ENCODE assay signal across 25 cellular contexts in the genomic region with DNA sequence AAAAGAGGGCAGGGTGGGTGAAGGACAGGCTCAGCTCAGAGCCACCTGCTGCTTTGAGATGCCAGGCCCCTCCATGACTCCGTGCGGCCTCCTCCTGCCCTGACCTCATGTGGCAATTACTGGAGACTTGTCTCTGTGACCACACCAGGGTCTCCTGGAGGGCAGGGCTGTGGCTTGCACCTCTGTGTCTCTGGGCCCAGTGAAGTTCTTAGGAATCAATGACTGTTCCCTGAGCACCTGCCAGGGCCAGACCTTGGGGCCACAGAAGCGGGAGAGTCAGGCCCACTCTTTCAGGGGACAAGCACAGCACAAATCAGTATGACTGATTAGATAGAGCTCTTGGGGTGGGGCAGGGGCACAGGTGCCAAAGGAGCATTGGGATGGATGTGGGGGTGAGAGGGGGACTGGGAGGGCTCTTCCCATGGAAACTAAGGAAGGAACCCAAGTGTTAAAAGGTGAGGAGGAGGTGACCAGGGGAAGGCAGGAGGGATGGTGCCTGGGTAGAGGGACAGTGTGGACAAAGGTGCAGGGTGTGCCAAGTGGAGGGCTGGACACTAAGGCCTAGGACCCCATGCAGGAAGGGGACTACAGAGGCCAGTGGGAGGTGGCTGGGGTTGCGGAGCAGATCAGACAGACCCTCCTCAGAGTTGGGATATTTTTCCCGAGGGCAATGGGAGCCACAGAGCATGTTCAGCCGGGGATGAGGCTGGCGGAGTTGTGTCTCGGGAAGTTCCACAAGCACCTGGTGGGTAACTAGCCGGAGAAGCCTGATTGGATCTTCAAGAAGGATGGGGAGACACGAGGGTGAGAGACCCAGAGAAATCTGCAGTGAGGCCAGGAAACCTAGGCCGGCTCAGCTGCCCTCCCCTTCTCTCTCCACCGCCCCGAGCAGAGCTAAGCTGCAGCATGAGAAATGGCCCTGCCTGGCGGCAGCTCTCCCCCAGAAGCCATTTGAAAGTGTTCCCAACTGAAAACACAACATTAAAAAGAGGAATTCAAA.
A peak's percentile ranks its signal among the peaks of the same experiment; 100 is the strongest.
DNase-seq lines count a peak whose midpoint lies in the region; ATAC-seq and TF ChIP-seq lines count a peak whose summit lies in the region.
"Had no signal": no experiment of that assay in that cellular context is flagged by ENCODE, and none has a peak within 500 bp of the region (broad histone marks: within the 10 kb centered on the region; RNA-seq: fewer than 3 reads in every experiment).

No MANE protein-coding gene starts in this region.

- intact Hi-C loops in heart left ventricle (cut with DNase I) = no loop called here
- intact Hi-C loops in spleen (cut with DNase I; ENCODE audit: low total_unique reads) = no loop called here

- TF ChIP-seq POLR2A in heart left ventricle (IDR thresholded peaks at IDR 0.05) (no peak), spleen (IDR thresholded peaks at IDR 0.05) (no peak)

- CTCF ChIA-PET in activated CD4-positive, alpha-beta T cell treated with anti-CD3 and anti-CD28 coated beads, Interleukin-2, amount 10 ng/mL, durations not matched to agents 7 days and 5 days (lab: Charles Lee) = no interaction called here

- no peaks in the 10 kb centered on the region for H3K4me1 ChIP-seq in heart left ventricle
- H3K4me1 ChIP-seq in right atrium auricular region = no peaks in the 10 kb centered on the region
- H3K4me1 ChIP-seq in spleen = no peaks in the 10 kb centered on the region
- H3K4me1 ChIP-seq: esophagus squamous epithelium, gastrocnemius medialis, HAP-1 had no signal

- H3K27me3 ChIP-seq in heart left ventricle = peaks cover 0 to 3% (median 0%) of the 10 kb centered on the region in 9 donors
- no peaks in the 10 kb centered on the region for H3K27me3 ChIP-seq in right atrium auricular region
- peaks cover 0 to 68% (median 0%) of the 10 kb centered on the region in 7 donors for H3K27me3 ChIP-seq in spleen (replicated peaks in 1 of 7)
- H3K27me3 ChIP-seq: cardiac muscle cell had no signal

- ATAC-seq in heart left ventricle (no peak), HG03159 (IDR thresholded peaks at IDR 0.05; ENCODE audit: unreplicated experiment) (no peak)
- ATAC-seq: activated CD8-positive, alpha-beta memory T cell treated with anti-CD3 and anti-CD28 coated beads, Interleukin-2, amount 10 ng/mL, durations not matched to agents 7 days and 5 days; gastrocnemius medialis; PC-3 had no signal

- no peak overlapping the region for H3K27ac ChIP-seq in heart left ventricle
- no peak overlapping the region for H3K27ac ChIP-seq in right atrium auricular region
- H3K27ac ChIP-seq in spleen = no peak overlapping the region
- H3K27ac ChIP-seq: cardiac muscle cell, esophagus squamous epithelium, gastrocnemius medialis had no signal

- no peaks in the 10 kb centered on the region for H3K9me3 ChIP-seq in heart left ventricle
- no peaks in the 10 kb centered on the region for H3K9me3 ChIP-seq in right atrium auricular region
- H3K9me3 ChIP-seq in spleen = no peaks in the 10 kb centered on the region
- H3K9me3 ChIP-seq: esophagus squamous epithelium, gastrocnemius medialis, HAP-1 had no signal

- DNase-seq in heart left ventricle (peak in 3 of 5 donors; percentile 5 to 33 (median 17)), right atrium auricular region (ENCODE audit: low spot score) (no peak), myocyte (ENCODE audit: low read depth) (peak; percentile 66), spleen (peak; percentile 44), endothelial cell (ENCODE audit: low spot score) (no peak)
- no peak for DNase-seq in activated CD4-positive, alpha-beta T cell treated with anti-CD3 and anti-CD28 coated beads, Interleukin-2, amount 10 ng/mL, durations not matched to agents 7 days and 5 days
- DNase-seq: ACHN; activated CD8-positive, alpha-beta memory T cell treated with anti-CD3 and anti-CD28 coated beads, Interleukin-2, amount 10 ng/mL, durations not matched to agents 7 days and 5 days; activated naive CD4-positive, alpha-beta T cell treated with Interleukin-2 at 50 U/mL for 16 hours; activated T-cell treated with anti-CD3 and anti-CD28 coated beads, Interleukin-2, amount 50 U/mL, for 48 hours; anterior cingulate cortex; esophagus squamous epithelium; gastrocnemius medialis; GF-D8; NCI-H1105; NCI-H187 treated with DMSO at 0.1 percent for 48 hours; NCI-H524; PC-3; stimulated activated CD4-positive, alpha-beta T cell treated with anti-CD3 and anti-CD28 coated beads, Interleukin-2, amount 100 ng/mL, for 48 hours; substantia nigra had no signal

- H3K36me3 ChIP-seq in heart left ventricle = no peaks in the 10 kb centered on the region
- no peaks in the 10 kb centered on the region for H3K36me3 ChIP-seq in right atrium auricular region
- no peaks in the 10 kb centered on the region for H3K36me3 ChIP-seq in spleen
- H3K36me3 ChIP-seq: cardiac muscle cell, esophagus squamous epithelium, gastrocnemius medialis, HAP-1 had no signal

- peaks cover 0 to 5% (median 0%) of the 10 kb centered on the region in 5 experiments for H3K9me3 Mint-ChIP-seq in brain
- H3K9me3 Mint-ChIP-seq in activated CD4-positive, alpha-beta T cell treated with anti-CD3 and anti-CD28 coated beads, Interleukin-2, amount 10 ng/mL, durations not matched to agents 7 days and 5 days = no peaks in the 10 kb centered on the region
- no peaks in the 10 kb centered on the region for H3K9me3 Mint-ChIP-seq in endothelial cell (ENCODE audit: unreplicated experiment)

- TF ChIP-seq CTCF in heart left ventricle (IDR thresholded peaks at IDR 0.05) (no peak), right atrium auricular region (IDR thresholded peaks at IDR 0.05) (no peak), brain (conservative IDR thresholded peaks at IDR 0.05) (no peak), spleen (IDR thresholded peaks at IDR 0.05 in 8 of 11, conservative IDR thresholded peaks at IDR 0.05 in 3 of 11) (no peak), endothelial cell (IDR thresholded peaks at IDR 0.05; ENCODE audit: unreplicated experiment) (no peak)

- H3K36me3 Mint-ChIP-seq in brain (no peaks in the 10 kb centered on the region), endothelial cell (ENCODE audit: low read depth, unreplicated experiment) (no peaks in the 10 kb centered on the region)
- no peaks in the 10 kb centered on the region for H3K36me3 Mint-ChIP-seq in activated CD4-positive, alpha-beta T cell treated with anti-CD3 and anti-CD28 coated beads, Interleukin-2, amount 10 ng/mL, durations not matched to agents 7 days and 5 days (ENCODE audit: low read depth)
- H3K36me3 Mint-ChIP-seq: activated CD8-positive, alpha-beta memory T cell treated with anti-CD3 and anti-CD28 coated beads, Interleukin-2, amount 10 ng/mL, durations not matched to agents 7 days and 5 days had no signal

- H3K27ac Mint-ChIP-seq in brain (peak overlapping the region in 3 of 5 experiments; percentile 58 to 92 (median 63)), endothelial cell (ENCODE audit: unreplicated experiment) (no peak overlapping the region)
- no peak overlapping the region for H3K27ac Mint-ChIP-seq in activated CD4-positive, alpha-beta T cell treated with anti-CD3 and anti-CD28 coated beads, Interleukin-2, amount 10 ng/mL, durations not matched to agents 7 days and 5 days
- H3K27ac Mint-ChIP-seq: activated CD8-positive, alpha-beta memory T cell treated with anti-CD3 and anti-CD28 coated beads, Interleukin-2, amount 10 ng/mL, durations not matched to agents 7 days and 5 days had no signal

- no peak overlapping the region for H3K4me3 Mint-ChIP-seq in brain
- no peak overlapping the region for H3K4me3 Mint-ChIP-seq in activated CD4-positive, alpha-beta T cell treated with anti-CD3 and anti-CD28 coated beads, Interleukin-2, amount 10 ng/mL, durations not matched to agents 7 days and 5 days
- H3K4me3 Mint-ChIP-seq in endothelial cell (ENCODE audit: unreplicated experiment) = no peak overlapping the region
- H3K4me3 Mint-ChIP-seq: activated CD8-positive, alpha-beta memory T cell treated with anti-CD3 and anti-CD28 coated beads, Interleukin-2, amount 10 ng/mL, durations not matched to agents 7 days and 5 days had no signal

- H3K4me3 ChIP-seq in heart left ventricle (no peak overlapping the region), right atrium auricular region (no peak overlapping the region), spleen (no peak overlapping the region)
- H3K4me3 ChIP-seq: cardiac muscle cell, esophagus squamous epithelium, gastrocnemius medialis, HAP-1, lung had no signal

- POLR2A ChIA-PET in activated CD4-positive, alpha-beta T cell treated with anti-CD3 and anti-CD28 coated beads, Interleukin-2, amount 10 ng/mL, durations not matched to agents 7 days and 5 days (lab: Charles Lee) = no interaction called here

- H3K27me3 Mint-ChIP-seq in brain = peaks cover 12% of the 10 kb centered on the region
- H3K27me3 Mint-ChIP-seq in activated CD4-positive, alpha-beta T cell treated with anti-CD3 and anti-CD28 coated beads, Interleukin-2, amount 10 ng/mL, durations not matched to agents 7 days and 5 days = no peaks in the 10 kb centered on the region
- H3K27me3 Mint-ChIP-seq in endothelial cell (ENCODE audit: unreplicated experiment) = peaks cover 12% of the 10 kb centered on the region

- WGBS in heart left ventricle, 4 donors = 88 to 89% (median 89%) methylated on average over 14 of the region's 14 CpGs
- 81 to 91% (median 87%) methylated on average over 14 of the region's 14 CpGs for WGBS in spleen, 5 donors

- peaks cover 54% of the 10 kb centered on the region for H3K4me1 Mint-ChIP-seq in brain
- no peaks in the 10 kb centered on the region for H3K4me1 Mint-ChIP-seq in activated CD4-positive, alpha-beta T cell treated with anti-CD3 and anti-CD28 coated beads, Interleukin-2, amount 10 ng/mL, durations not matched to agents 7 days and 5 days
- no peaks in the 10 kb centered on the region for H3K4me1 Mint-ChIP-seq in endothelial cell (ENCODE audit: unreplicated experiment)
- H3K4me1 Mint-ChIP-seq: activated CD8-positive, alpha-beta memory T cell treated with anti-CD3 and anti-CD28 coated beads, Interleukin-2, amount 10 ng/mL, durations not matched to agents 7 days and 5 days had no signal

Comparison
In these comparisons a context has a peak if more than half of its experiments do, and no peak if none do; other contexts are left out.
1. DNase-seq: peak in heart left ventricle (3 of 5), myocyte (single experiment) and spleen (single experiment); none in right atrium auricular region (single experiment), activated CD4-positive, alpha-beta T cell treated with anti-CD3 and anti-CD28 coated beads, Interleukin-2, amount 10 ng/mL, durations not matched to agents 7 days and 5 days (single experiment) and endothelial cell (single experiment).
2. H3K27ac Mint-ChIP-seq: peak in brain (3 of 5); none in activated CD4-positive, alpha-beta T cell treated with anti-CD3 and anti-CD28 coated beads, Interleukin-2, amount 10 ng/mL, durations not matched to agents 7 days and 5 days (single experiment) and endothelial cell (single experiment).